9 cellular contexts compared by ENCODE assay signal in the genomic region with DNA sequence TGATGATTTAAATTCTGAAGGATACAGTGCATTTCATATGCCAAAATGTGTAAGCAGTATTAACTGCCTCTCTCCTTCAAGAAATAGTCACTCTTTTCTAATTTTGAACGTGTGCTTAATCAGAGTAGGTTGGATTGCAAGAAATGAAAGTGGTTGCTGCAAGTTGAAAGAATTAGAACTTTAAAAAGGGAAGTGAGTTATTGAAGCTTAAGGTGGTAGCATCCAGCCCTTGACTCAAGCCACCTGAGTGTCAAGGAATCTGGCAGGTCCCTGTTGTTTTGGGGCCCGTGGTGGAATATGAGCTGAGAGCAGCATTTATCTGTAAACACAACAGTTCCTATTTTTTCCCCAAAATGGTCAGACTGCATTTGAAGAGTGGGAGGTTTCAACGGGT. TPM values are rescaled to one million over a fixed set of nuclear protein-coding genes. Genes with fewer than 3 reads are reported as not detected.
DNase-seq lines count a peak whose midpoint lies in the region; ATAC-seq and TF ChIP-seq lines count a peak whose summit lies in the region.
"Had no signal": no experiment of that assay in that cellular context is flagged by ENCODE, and none has a peak within 500 bp of the region (broad histone marks: within the 10 kb centered on the region; RNA-seq: fewer than 3 reads in every experiment).

No MANE protein-coding gene starts in this region.

- ATAC-seq in GM18519 (IDR thresholded peaks at IDR 0.05; ENCODE audit: low FRiP score, unreplicated experiment) (peak; percentile 29), HG03342 (IDR thresholded peaks at IDR 0.05; ENCODE audit: unreplicated experiment) (peak; percentile 18)
- ATAC-seq: esophagus mucosa had no signal

- H3K36me3 Mint-ChIP-seq in brain, result no peaks in the 10 kb centered on the region

- peak overlapping the region; percentile 69 for H3K27ac ChIP-seq in rectal smooth muscle tissue (ENCODE audit: low read depth, low read length)

- no peak for TF ChIP-seq CTCF in brain (conservative IDR thresholded peaks at IDR 0.05)

- H3K4me1 Mint-ChIP-seq in brain, result peaks cover 25% of the 10 kb centered on the region

- H3K4me3 ChIP-seq in rectal smooth muscle tissue (ENCODE audit: low read length), result peak overlapping the region; percentile 88

- H3K27me3 ChIP-seq in rectal smooth muscle tissue (ENCODE audit: control insufficient read depth, insufficient read depth, low read length), result no peaks in the 10 kb centered on the region

- no peaks in the 10 kb centered on the region for H3K36me3 ChIP-seq in rectal smooth muscle tissue (ENCODE audit: control insufficient read depth, insufficient read depth, low read length)

- H3K9ac ChIP-seq in rectal smooth muscle tissue (ENCODE audit: low read length), result no peak overlapping the region

- H3K27me3 Mint-ChIP-seq in brain, result peaks cover 63% of the 10 kb centered on the region

- H3K27ac Mint-ChIP-seq in brain, result peak overlapping the region in 1 of 5 experiments; percentile 82

- peak overlapping the region; percentile 94 to 95 (median 94) for H3K4me3 Mint-ChIP-seq in brain

- no peaks in the 10 kb centered on the region for H3K9me3 Mint-ChIP-seq in brain

- DNase-seq in epidermal melanocyte (ENCODE audit: insufficient read length, low spot score) (no peak), NCI-H1930 (lab: John Stamatoyannopoulos, UW) (no peak), NCI-H1436 treated with DMSO at 0.1 percent for 48 hours (lab: John Stamatoyannopoulos, UW) (no peak)
- DNase-seq in central memory CD4-positive, alpha-beta T cell, result no peak

- H3K4me1 ChIP-seq in rectal smooth muscle tissue (ENCODE audit: control insufficient read depth, insufficient read depth, low read length), result peaks cover 11% of the 10 kb centered on the region

RNA-seq across cellular contexts. Expression of a gene that starts 1.7 kb away (rescaled TPM):
- 11.3 TPM for polyA plus RNA-seq in brain (ENCODE audit: insufficient read depth, low read depth, low replicate concordance)

RNA-seq across cellular contexts. Expression of a gene that starts 27.7 kb away (rescaled TPM):
- polyA plus RNA-seq in brain (ENCODE audit: insufficient read depth, low read depth, low replicate concordance), result 8.6 TPM
